In the genomic region with DNA sequence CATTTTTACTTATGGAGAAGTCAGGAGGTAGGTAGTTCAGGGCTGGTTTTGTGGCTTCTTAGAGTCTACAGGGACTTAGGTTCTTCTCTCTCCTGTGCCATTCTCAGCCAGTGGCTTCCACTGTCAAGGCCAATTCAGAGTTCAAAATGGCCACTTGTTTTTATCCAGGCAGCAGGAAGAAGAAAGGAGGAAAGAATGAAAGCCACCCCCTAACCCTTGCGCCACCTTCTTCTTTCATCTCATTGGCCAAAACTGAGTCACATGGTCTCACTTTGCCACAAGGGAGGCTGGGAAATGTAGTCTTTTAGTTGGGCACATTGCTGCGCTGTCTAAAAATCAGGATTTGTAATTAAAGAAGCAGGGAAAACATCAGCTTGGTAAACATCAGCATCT, we compare ENCODE assay signal across 9 cellular contexts.
DNase-seq lines count a peak whose midpoint lies in the region; ATAC-seq, FAIRE-seq and TF ChIP-seq lines count a peak whose summit lies in the region.
"Had no signal": no experiment of that assay in that cellular context is flagged by ENCODE, and none has a peak within 500 bp of the region (broad histone marks: within the 10 kb centered on the region; RNA-seq: fewer than 3 reads in every experiment).

No MANE protein-coding gene starts in this region.

- no peak overlapping the region for H3K4me3 Mint-ChIP-seq in activated CD4-positive, alpha-beta memory T cell treated with anti-CD3 and anti-CD28 coated beads for 36 hours
- no peak overlapping the region for H3K4me3 Mint-ChIP-seq in stimulated activated memory B cell treated with anti-CD40 and anti-IgM and Interleukin-4, amounts not matched to agents 10 μg/mL and 1 μg/mL and 100 μg/mL, for 72 hours
- H3K4me3 Mint-ChIP-seq in activated T-helper 2 cell treated with anti-CD3 and anti-CD28 coated beads, Interferon-gamma antibody, Interleukin-2, Interleukin-4, amounts not matched to agents 10 μg/mL and 5 μg/mL and 100 μg/mL, durations not matched to agents 14 hours and 24 hours and 36 hours (ENCODE audit: low read depth): no peak overlapping the region
- H3K4me3 Mint-ChIP-seq in endothelial cell (ENCODE audit: unreplicated experiment): no peak overlapping the region

- H3K27me3 Mint-ChIP-seq in activated CD4-positive, alpha-beta memory T cell treated with anti-CD3 and anti-CD28 coated beads for 36 hours: peaks cover 8% of the 10 kb centered on the region
- H3K27me3 Mint-ChIP-seq in stimulated activated memory B cell treated with anti-CD40 and anti-IgM and Interleukin-4, amounts not matched to agents 10 μg/mL and 1 μg/mL and 100 μg/mL, for 72 hours: peaks cover 31% of the 10 kb centered on the region
- H3K27me3 Mint-ChIP-seq in activated T-helper 2 cell treated with anti-CD3 and anti-CD28 coated beads, Interferon-gamma antibody, Interleukin-2, Interleukin-4, amounts not matched to agents 10 μg/mL and 5 μg/mL and 100 μg/mL, durations not matched to agents 14 hours and 24 hours and 36 hours (ENCODE audit: low read depth): no peaks in the 10 kb centered on the region
- H3K27me3 Mint-ChIP-seq in endothelial cell (ENCODE audit: unreplicated experiment): peaks cover 3% of the 10 kb centered on the region

- peak; percentile 90 for FAIRE-seq in A549 (lab: Jason Lieb, UNC)
- FAIRE-seq: endometrium had no signal

- no peaks in the 10 kb centered on the region for H3K27me3 ChIP-seq in right atrium auricular region

- H3K9me3 Mint-ChIP-seq in activated CD4-positive, alpha-beta memory T cell treated with anti-CD3 and anti-CD28 coated beads for 36 hours: no peaks in the 10 kb centered on the region
- peaks cover 2% of the 10 kb centered on the region for H3K9me3 Mint-ChIP-seq in stimulated activated memory B cell treated with anti-CD40 and anti-IgM and Interleukin-4, amounts not matched to agents 10 μg/mL and 1 μg/mL and 100 μg/mL, for 72 hours
- no peaks in the 10 kb centered on the region for H3K9me3 Mint-ChIP-seq in activated T-helper 2 cell treated with anti-CD3 and anti-CD28 coated beads, Interferon-gamma antibody, Interleukin-2, Interleukin-4, amounts not matched to agents 10 μg/mL and 5 μg/mL and 100 μg/mL, durations not matched to agents 14 hours and 24 hours and 36 hours
- peaks cover 7% of the 10 kb centered on the region for H3K9me3 Mint-ChIP-seq in endothelial cell (ENCODE audit: unreplicated experiment)

- CTCF ChIA-PET in A549 (lab: Yijun Ruan, JAX): interaction anchor here (0.8 to 1.8 kb wide), 8 partner anchors 19 to 153 kb away, joined by 3 to 7 read pairs (median 3); no protein-coding TSS in a partner anchor
- CTCF ChIA-PET in activated CD4-positive, alpha-beta memory T cell treated with anti-CD3 and anti-CD28 coated beads for 36 hours (lab: Charles Lee): no interaction called here

- POLR2A ChIA-PET in A549 (lab: Yijun Ruan, JAX): no interaction called here
- POLR2A ChIA-PET in activated CD4-positive, alpha-beta memory T cell treated with anti-CD3 and anti-CD28 coated beads for 36 hours (lab: Charles Lee): no interaction called here

- TF ChIP-seq CTCF in A549 (IDR thresholded peaks at IDR 0.05) (no peak), right atrium auricular region (IDR thresholded peaks at IDR 0.05) (no peak), endothelial cell (IDR thresholded peaks at IDR 0.05; ENCODE audit: unreplicated experiment) (no peak)

- intact Hi-C loops in activated CD4-positive, alpha-beta memory T cell treated with anti-CD3 and anti-CD28 coated beads for 36 hours (cut with micrococcal nuclease): loop anchor here (1.0 kb wide), 1 partner anchor 8 kb away; no protein-coding TSS in a partner anchor
- intact Hi-C loops in activated T-helper 2 cell treated with anti-CD3 and anti-CD28 coated beads, Interferon-gamma antibody, Interleukin-2, Interleukin-4, amounts not matched to agents 10 μg/mL and 5 μg/mL and 100 μg/mL, durations not matched to agents 14 hours and 24 hours and 36 hours (cut with micrococcal nuclease): no loop called here

- peaks cover 14% of the 10 kb centered on the region for H3K4me1 ChIP-seq in A549
- peaks cover 0 to 69% of the 10 kb centered on the region in 2 donors for H3K4me1 ChIP-seq in right atrium auricular region

- no peak for TF ChIP-seq POLR2A in A549 (IDR thresholded peaks at IDR 0.05; ENCODE audit: low read length)

- H3K36me3 ChIP-seq in right atrium auricular region: no peaks in the 10 kb centered on the region

- peaks cover 23% of the 10 kb centered on the region for H3K4me1 Mint-ChIP-seq in activated CD4-positive, alpha-beta memory T cell treated with anti-CD3 and anti-CD28 coated beads for 36 hours (ENCODE audit: low read depth)
- H3K4me1 Mint-ChIP-seq in stimulated activated memory B cell treated with anti-CD40 and anti-IgM and Interleukin-4, amounts not matched to agents 10 μg/mL and 1 μg/mL and 100 μg/mL, for 72 hours: peaks cover 6% of the 10 kb centered on the region
- H3K4me1 Mint-ChIP-seq in activated T-helper 2 cell treated with anti-CD3 and anti-CD28 coated beads, Interferon-gamma antibody, Interleukin-2, Interleukin-4, amounts not matched to agents 10 μg/mL and 5 μg/mL and 100 μg/mL, durations not matched to agents 14 hours and 24 hours and 36 hours (ENCODE audit: low read depth): peaks cover 22% of the 10 kb centered on the region
- H3K4me1 Mint-ChIP-seq in endothelial cell (ENCODE audit: unreplicated experiment): no peaks in the 10 kb centered on the region

- peak; percentile 86 to 91 for DNase-seq in A549 (ENCODE audit: low read depth in 1 of 2, low spot score in 1 of 2)
- peak; percentile 76 for DNase-seq in GM03348 (ENCODE audit: low spot score)
- peak; percentile 91 for DNase-seq in NCI-H2171 treated with DMSO at 0.1 percent for 48 hours (lab: John Stamatoyannopoulos, UW)
- DNase-seq in activated CD4-positive, alpha-beta memory T cell treated with anti-CD3 and anti-CD28 coated beads for 36 hours: peak; percentile 51
- DNase-seq in right atrium auricular region (ENCODE audit: low spot score): no peak
- no peak for DNase-seq in activated T-helper 2 cell treated with anti-CD3 and anti-CD28 coated beads, Interferon-gamma antibody, Interleukin-2, Interleukin-4, amounts not matched to agents 10 μg/mL and 5 μg/mL and 100 μg/mL, durations not matched to agents 14 hours and 24 hours and 36 hours (ENCODE audit: low spot score)
- no peak for DNase-seq in endothelial cell (ENCODE audit: low spot score)

- H3K27ac ChIP-seq in A549: peak overlapping the region; percentile 76
- peak overlapping the region; percentile 76 to 78 for H3K27ac ChIP-seq in right atrium auricular region

- no peak for TF ChIP-seq EP300 in A549 (IDR thresholded peaks at IDR 0.05)

- H3K27ac Mint-ChIP-seq in activated CD4-positive, alpha-beta memory T cell treated with anti-CD3 and anti-CD28 coated beads for 36 hours: peak overlapping the region; percentile 79
- H3K27ac Mint-ChIP-seq in stimulated activated memory B cell treated with anti-CD40 and anti-IgM and Interleukin-4, amounts not matched to agents 10 μg/mL and 1 μg/mL and 100 μg/mL, for 72 hours: no peak overlapping the region
- no peak overlapping the region for H3K27ac Mint-ChIP-seq in activated T-helper 2 cell treated with anti-CD3 and anti-CD28 coated beads, Interferon-gamma antibody, Interleukin-2, Interleukin-4, amounts not matched to agents 10 μg/mL and 5 μg/mL and 100 μg/mL, durations not matched to agents 14 hours and 24 hours and 36 hours
- H3K27ac Mint-ChIP-seq in endothelial cell (ENCODE audit: unreplicated experiment): no peak overlapping the region

- H3K4me3 ChIP-seq in A549 (no peak overlapping the region), right atrium auricular region (no peak overlapping the region)

- peak; percentile 67 to 91; a peak in 5 of 6 replicates for ATAC-seq in A549
- peak; percentile 66 for ATAC-seq in stimulated activated memory B cell treated with anti-CD40 and anti-IgM and Interleukin-4, amounts not matched to agents 10 μg/mL and 1 μg/mL and 100 μg/mL, for 72 hours

- H3K9me3 ChIP-seq in A549: no peaks in the 10 kb centered on the region
- H3K9me3 ChIP-seq in right atrium auricular region: no peaks in the 10 kb centered on the region

- no peaks in the 10 kb centered on the region for H3K36me3 Mint-ChIP-seq in activated CD4-positive, alpha-beta memory T cell treated with anti-CD3 and anti-CD28 coated beads for 36 hours
- H3K36me3 Mint-ChIP-seq in stimulated activated memory B cell treated with anti-CD40 and anti-IgM and Interleukin-4, amounts not matched to agents 10 μg/mL and 1 μg/mL and 100 μg/mL, for 72 hours: no peaks in the 10 kb centered on the region
- no peaks in the 10 kb centered on the region for H3K36me3 Mint-ChIP-seq in activated T-helper 2 cell treated with anti-CD3 and anti-CD28 coated beads, Interferon-gamma antibody, Interleukin-2, Interleukin-4, amounts not matched to agents 10 μg/mL and 5 μg/mL and 100 μg/mL, durations not matched to agents 14 hours and 24 hours and 36 hours (ENCODE audit: low read depth)
- H3K36me3 Mint-ChIP-seq in endothelial cell (ENCODE audit: low read depth, unreplicated experiment): peaks cover 8% of the 10 kb centered on the region

- no peak for TF ChIP-seq RAD21 in A549 (conservative IDR thresholded peaks at IDR 0.05 in 1 of 2, IDR thresholded peaks at IDR 0.05 in 1 of 2)

- peak overlapping the region; percentile 44 for H3K4me2 ChIP-seq in A549

- 65% methylated on average over 2 of the region's 2 CpGs for WGBS in A549 (ENCODE audit: missing lambda C conversion rate)

TF ChIP-seq in A549, 52 proteins besides CTCF, POLR2A, EP300 and RAD21 (continues in another document):
- TF ChIP-seq EHMT2 (IDR thresholded peaks at IDR 0.05; ENCODE audit: low read depth) (0 out of 2 replicates have a peak, but pooled peaks have one; percentile 46), RNF2 (IDR thresholded peaks at IDR 0.05; ENCODE audit: borderline replicate concordance, low read depth) (no peak), CEBPB (IDR thresholded peaks at IDR 0.05) (peak; percentile 56 to 93; a peak in 3 of 4 replicates)
- TF ChIP-seq, protein P1, sequence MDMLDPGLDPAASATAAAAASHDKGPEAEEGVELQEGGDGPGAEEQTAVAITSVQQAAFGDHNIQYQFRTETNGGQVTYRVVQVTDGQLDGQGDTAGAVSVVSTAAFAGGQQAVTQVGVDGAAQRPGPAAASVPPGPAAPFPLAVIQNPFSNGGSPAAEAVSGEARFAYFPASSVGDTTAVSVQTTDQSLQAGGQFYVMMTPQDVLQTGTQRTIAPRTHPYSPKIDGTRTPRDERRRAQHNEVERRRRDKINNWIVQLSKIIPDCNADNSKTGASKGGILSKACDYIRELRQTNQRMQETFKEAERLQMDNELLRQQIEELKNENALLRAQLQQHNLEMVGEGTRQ (IDR thresholded peaks at IDR 0.05): peak; percentile 87

Comparison
In these comparisons a context has a peak if more than half of its experiments do, and no peak if none do; other contexts are left out.
1. DNase-seq: peak in A549 (2 of 2), GM03348 (single experiment), NCI-H2171 treated with DMSO at 0.1 percent for 48 hours (single experiment) and activated CD4-positive, alpha-beta memory T cell treated with anti-CD3 and anti-CD28 coated beads for 36 hours (single experiment); none in right atrium auricular region (single experiment), activated T-helper 2 cell treated with anti-CD3 and anti-CD28 coated beads, Interferon-gamma antibody, Interleukin-2, Interleukin-4, amounts not matched to agents 10 μg/mL and 5 μg/mL and 100 μg/mL, durations not matched to agents 14 hours and 24 hours and 36 hours (single experiment) and endothelial cell (single experiment).